ENCODE assay signal across 16 cellular contexts in the genomic region with DNA sequence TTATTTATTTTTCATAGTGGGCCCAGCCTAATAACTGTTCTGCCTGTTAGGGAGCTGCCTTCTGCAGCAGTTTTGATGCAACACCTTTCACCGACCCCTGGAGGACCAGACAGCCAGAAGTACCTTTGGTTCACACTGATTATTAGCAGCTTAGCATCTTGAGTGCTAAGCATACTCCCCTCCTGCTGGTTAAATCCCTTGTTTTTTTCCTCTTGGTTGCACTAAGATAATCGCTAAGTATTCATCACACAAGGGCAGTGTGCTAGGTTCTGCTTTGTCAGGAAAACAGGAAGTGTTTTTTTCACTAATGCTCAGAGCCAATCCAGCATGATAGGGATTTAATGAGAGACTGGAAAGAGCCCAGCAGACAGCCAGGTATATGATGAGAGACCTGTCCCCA.
A peak's percentile ranks its signal among the peaks of the same experiment; 100 is the strongest.
DNase-seq lines count a peak whose midpoint lies in the region; ATAC-seq and TF ChIP-seq lines count a peak whose summit lies in the region.
"Had no signal": no experiment of that assay in that cellular context is flagged by ENCODE, and none has a peak within 500 bp of the region (broad histone marks: within the 10 kb centered on the region; RNA-seq: fewer than 3 reads in every experiment).

No MANE protein-coding gene starts in this region.

- TF ChIP-seq POLR2A in spleen (IDR thresholded peaks at IDR 0.05) = no peak

- no peak for TF ChIP-seq CTCF in spleen (IDR thresholded peaks at IDR 0.05 in 8 of 11, conservative IDR thresholded peaks at IDR 0.05 in 3 of 11)

- H3K4me3 Mint-ChIP-seq in activated naive CD4-positive, alpha-beta T cell treated with anti-CD3 and anti-CD28 coated beads, Interleukin-2, amount 50 U/mL, for 24 hours = no peak overlapping the region
- H3K4me3 Mint-ChIP-seq in activated CD8-positive, alpha-beta T cell treated with anti-CD3 and anti-CD28 coated beads, Interleukin-2, amount 10 ng/mL, durations not matched to agents 7 days and 5 days = no peak overlapping the region
- H3K4me3 Mint-ChIP-seq: neural crest cell had no signal

- CTCF ChIA-PET in activated CD8-positive, alpha-beta T cell treated with anti-CD3 and anti-CD28 coated beads, Interleukin-2, amount 10 ng/mL, durations not matched to agents 7 days and 5 days (lab: Charles Lee) = interaction anchor here (0.9 to 1.9 kb wide), 7 partner anchors 11 to 111 kb away, joined by 3 to 7 read pairs (median 4); no protein-coding TSS in a partner anchor

- intact Hi-C loops in spleen (cut with DNase I; ENCODE audit: low total_unique reads) = no loop called here

- 47 to 67% (median 49%) methylated on average over 2 of the region's 2 CpGs for WGBS in spleen, 5 donors

- H3K9me3 Mint-ChIP-seq in activated naive CD4-positive, alpha-beta T cell treated with anti-CD3 and anti-CD28 coated beads, Interleukin-2, amount 50 U/mL, for 24 hours = no peaks in the 10 kb centered on the region
- peaks cover 37% of the 10 kb centered on the region for H3K9me3 Mint-ChIP-seq in activated CD8-positive, alpha-beta T cell treated with anti-CD3 and anti-CD28 coated beads, Interleukin-2, amount 10 ng/mL, durations not matched to agents 7 days and 5 days (ENCODE audit: insufficient read depth)

- H3K36me3 Mint-ChIP-seq in activated naive CD4-positive, alpha-beta T cell treated with anti-CD3 and anti-CD28 coated beads, Interleukin-2, amount 50 U/mL, for 24 hours = peaks cover 5% of the 10 kb centered on the region
- H3K36me3 Mint-ChIP-seq in activated CD8-positive, alpha-beta T cell treated with anti-CD3 and anti-CD28 coated beads, Interleukin-2, amount 10 ng/mL, durations not matched to agents 7 days and 5 days (ENCODE audit: low read depth) = peaks cover 64% of the 10 kb centered on the region

- no peaks in the 10 kb centered on the region for H3K9me3 ChIP-seq in spleen
- H3K9me3 ChIP-seq: left ventricle myocardium inferior had no signal

- POLR2A ChIA-PET in activated CD8-positive, alpha-beta T cell treated with anti-CD3 and anti-CD28 coated beads, Interleukin-2, amount 10 ng/mL, durations not matched to agents 7 days and 5 days (lab: Charles Lee) = interaction anchor here (1.9 kb wide), 1 partner anchor 78 kb away, joined by 6 read pairs; no protein-coding TSS in a partner anchor

- ATAC-seq in activated CD8-positive, alpha-beta T cell treated with anti-CD3 and anti-CD28 coated beads, Interleukin-2, amount 10 ng/mL, durations not matched to agents 7 days and 5 days = no peak
- no peak for ATAC-seq in HG03521 (IDR thresholded peaks at IDR 0.05; ENCODE audit: unreplicated experiment)
- no peak for ATAC-seq in GM18511 (IDR thresholded peaks at IDR 0.05; ENCODE audit: unreplicated experiment)
- ATAC-seq: HepG2 had no signal

- no peaks in the 10 kb centered on the region for H3K27me3 Mint-ChIP-seq in activated naive CD4-positive, alpha-beta T cell treated with anti-CD3 and anti-CD28 coated beads, Interleukin-2, amount 50 U/mL, for 24 hours
- no peaks in the 10 kb centered on the region for H3K27me3 Mint-ChIP-seq in activated CD8-positive, alpha-beta T cell treated with anti-CD3 and anti-CD28 coated beads, Interleukin-2, amount 10 ng/mL, durations not matched to agents 7 days and 5 days (ENCODE audit: low read depth)

- H3K27ac Mint-ChIP-seq in activated naive CD4-positive, alpha-beta T cell treated with anti-CD3 and anti-CD28 coated beads, Interleukin-2, amount 50 U/mL, for 24 hours = peak overlapping the region; percentile 87
- H3K27ac Mint-ChIP-seq in activated CD8-positive, alpha-beta T cell treated with anti-CD3 and anti-CD28 coated beads, Interleukin-2, amount 10 ng/mL, durations not matched to agents 7 days and 5 days = peak overlapping the region; percentile 89

- H3K4me1 ChIP-seq in spleen = peaks cover 6 to 50% (median 23%) of the 10 kb centered on the region in 6 donors
- H3K4me1 ChIP-seq: left ventricle myocardium inferior had no signal

- no peak overlapping the region for H3K4me3 ChIP-seq in spleen
- H3K4me3 ChIP-seq: left ventricle myocardium inferior had no signal

- no peaks in the 10 kb centered on the region for H3K27me3 ChIP-seq in spleen (replicated peaks in 1 of 7)

- peaks cover 77% of the 10 kb centered on the region for H3K4me1 Mint-ChIP-seq in activated naive CD4-positive, alpha-beta T cell treated with anti-CD3 and anti-CD28 coated beads, Interleukin-2, amount 50 U/mL, for 24 hours
- peaks cover 72% of the 10 kb centered on the region for H3K4me1 Mint-ChIP-seq in activated CD8-positive, alpha-beta T cell treated with anti-CD3 and anti-CD28 coated beads, Interleukin-2, amount 10 ng/mL, durations not matched to agents 7 days and 5 days (ENCODE audit: low read depth)

- no peak for DNase-seq in activated naive CD4-positive, alpha-beta T cell treated with Interleukin-2 at 50 U/mL for 16 hours
- DNase-seq in NCI-H2171 treated with DMSO at 0.1 percent for 48 hours (lab: John Stamatoyannopoulos, UW) (peak; percentile 96), spleen (no peak), iPS-NIHi7 (ENCODE audit: extremely low spot score) (no peak)
- no peak for DNase-seq in activated CD8-positive, alpha-beta T cell treated with anti-CD3 and anti-CD28 coated beads, Interleukin-2, amount 10 ng/mL, durations not matched to agents 7 days and 5 days
- DNase-seq: activated CD4-positive, alpha-beta T cell treated with anti-CD3 and anti-CD28 coated beads for 4 hours; activated gamma-delta T cell; left ventricle myocardium inferior; NCI-H345; SHP77; substantia nigra had no signal

- no peaks in the 10 kb centered on the region for H3K36me3 ChIP-seq in spleen
- H3K36me3 ChIP-seq: left ventricle myocardium inferior had no signal

- H3K27ac ChIP-seq in spleen = peak overlapping the region in 6 of 8 donors; percentile 21 to 75 (median 44)
- H3K27ac ChIP-seq: left ventricle myocardium inferior had no signal
